In the genomic region with DNA sequence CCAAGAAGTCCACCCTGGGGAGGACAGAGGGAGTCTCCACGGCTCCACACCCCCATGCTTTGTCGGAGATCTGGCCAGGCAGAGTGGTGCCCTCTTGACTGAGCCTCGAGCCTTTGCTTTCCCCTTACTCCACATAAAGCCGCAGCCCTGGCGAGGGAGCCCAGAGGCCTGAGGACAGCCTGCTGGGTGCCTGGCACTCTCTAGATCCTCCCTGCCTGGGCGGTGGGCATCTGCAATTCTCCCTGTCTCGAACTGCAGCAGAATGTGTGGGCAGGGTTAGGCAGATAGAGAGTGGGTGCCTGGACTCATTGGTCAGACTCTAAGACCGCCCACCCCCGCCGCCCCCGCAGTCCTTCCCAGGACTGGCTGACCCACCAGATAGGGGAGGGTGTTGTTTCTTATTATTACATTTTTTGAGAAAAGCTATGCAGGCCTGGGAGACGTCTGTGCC, we compare ENCODE assay signal across 1 cellular context.
TF ChIP-seq lines count a peak whose summit lies in the region.

No MANE protein-coding gene starts in this region.

TF ChIP-seq in HEK293, 187 proteins besides CTCF, POLR2A, EP300 and RAD21 (continued from another document):
- TF ChIP-seq ZNF221 (tag by site-specific recombination; IDR thresholded peaks at IDR 0.05; ENCODE audit: borderline replicate concordance) (no peak), ZFHX2 (tag by site-specific recombination; conservative IDR thresholded peaks at IDR 0.05) (peak; percentile 96), ZNF76 (tag by site-specific recombination; IDR thresholded peaks at IDR 0.05; ENCODE audit: borderline replicate concordance, low read depth) (no peak), RBAK (tag by site-specific recombination; IDR thresholded peaks at IDR 0.05) (no peak), ZNF239 (tag by site-specific recombination; IDR thresholded peaks at IDR 0.05) (no peak), ZNF660 (tag by site-specific recombination; IDR thresholded peaks at IDR 0.05) (no peak), EGR2 (tag by site-specific recombination; IDR thresholded peaks at IDR 0.05; ENCODE audit: low read depth) (peak; percentile 92)
